ENCODE assay signal across 1 cellular context in genomic region chr12:112836736-112837628, GRCh38.
TF ChIP-seq lines count a peak whose summit lies in the region.

No MANE protein-coding gene starts in this region.

TF ChIP-seq in K562, 482 proteins besides CTCF, POLR2A, EP300 and RAD21:
- TF ChIP-seq PCBP1 (IDR thresholded peaks at IDR 0.05; ENCODE audit: low read depth, low read length, poor library complexity, severe bottlenecking): no peak
- TF ChIP-seq CHD4 (IDR thresholded peaks at IDR 0.05; ENCODE audit: insufficient read depth, insufficient replicate concordance, low read depth, low read length, poor library complexity, severe bottlenecking): no peak
- TF ChIP-seq, protein P1, sequence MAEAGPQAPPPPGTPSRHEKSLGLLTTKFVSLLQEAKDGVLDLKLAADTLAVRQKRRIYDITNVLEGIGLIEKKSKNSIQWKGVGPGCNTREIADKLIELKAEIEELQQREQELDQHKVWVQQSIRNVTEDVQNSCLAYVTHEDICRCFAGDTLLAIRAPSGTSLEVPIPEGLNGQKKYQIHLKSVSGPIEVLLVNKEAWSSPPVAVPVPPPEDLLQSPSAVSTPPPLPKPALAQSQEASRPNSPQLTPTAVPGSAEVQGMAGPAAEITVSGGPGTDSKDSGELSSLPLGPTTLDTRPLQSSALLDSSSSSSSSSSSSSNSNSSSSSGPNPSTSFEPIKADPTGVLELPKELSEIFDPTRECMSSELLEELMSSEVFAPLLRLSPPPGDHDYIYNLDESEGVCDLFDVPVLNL (CRISPR knock-in tag; IDR thresholded peaks at IDR 0.05; ENCODE audit: low read depth): no peak
- TF ChIP-seq ATF7 (IDR thresholded peaks at IDR 0.05): no peak
- TF ChIP-seq TAF1 (IDR thresholded peaks at IDR 0.05; ENCODE audit: control insufficient read depth, extremely low read depth, insufficient read depth, low read length, severe bottlenecking): no peak
- TF ChIP-seq TCF7 (IDR thresholded peaks at IDR 0.05; ENCODE audit: borderline replicate concordance): no peak
- no peak for TF ChIP-seq SNIP1 (IDR thresholded peaks at IDR 0.05; ENCODE audit: low read depth)
- TF ChIP-seq, protein P2, sequence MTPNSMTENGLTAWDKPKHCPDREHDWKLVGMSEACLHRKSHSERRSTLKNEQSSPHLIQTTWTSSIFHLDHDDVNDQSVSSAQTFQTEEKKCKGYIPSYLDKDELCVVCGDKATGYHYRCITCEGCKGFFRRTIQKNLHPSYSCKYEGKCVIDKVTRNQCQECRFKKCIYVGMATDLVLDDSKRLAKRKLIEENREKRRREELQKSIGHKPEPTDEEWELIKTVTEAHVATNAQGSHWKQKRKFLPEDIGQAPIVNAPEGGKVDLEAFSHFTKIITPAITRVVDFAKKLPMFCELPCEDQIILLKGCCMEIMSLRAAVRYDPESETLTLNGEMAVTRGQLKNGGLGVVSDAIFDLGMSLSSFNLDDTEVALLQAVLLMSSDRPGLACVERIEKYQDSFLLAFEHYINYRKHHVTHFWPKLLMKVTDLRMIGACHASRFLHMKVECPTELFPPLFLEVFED (CRISPR knock-in tag; conservative IDR thresholded peaks at IDR 0.05): no peak
- no peak for TF ChIP-seq ZNF212 (CRISPR knock-in tag; IDR thresholded peaks at IDR 0.05)
- TF ChIP-seq, protein P3, sequence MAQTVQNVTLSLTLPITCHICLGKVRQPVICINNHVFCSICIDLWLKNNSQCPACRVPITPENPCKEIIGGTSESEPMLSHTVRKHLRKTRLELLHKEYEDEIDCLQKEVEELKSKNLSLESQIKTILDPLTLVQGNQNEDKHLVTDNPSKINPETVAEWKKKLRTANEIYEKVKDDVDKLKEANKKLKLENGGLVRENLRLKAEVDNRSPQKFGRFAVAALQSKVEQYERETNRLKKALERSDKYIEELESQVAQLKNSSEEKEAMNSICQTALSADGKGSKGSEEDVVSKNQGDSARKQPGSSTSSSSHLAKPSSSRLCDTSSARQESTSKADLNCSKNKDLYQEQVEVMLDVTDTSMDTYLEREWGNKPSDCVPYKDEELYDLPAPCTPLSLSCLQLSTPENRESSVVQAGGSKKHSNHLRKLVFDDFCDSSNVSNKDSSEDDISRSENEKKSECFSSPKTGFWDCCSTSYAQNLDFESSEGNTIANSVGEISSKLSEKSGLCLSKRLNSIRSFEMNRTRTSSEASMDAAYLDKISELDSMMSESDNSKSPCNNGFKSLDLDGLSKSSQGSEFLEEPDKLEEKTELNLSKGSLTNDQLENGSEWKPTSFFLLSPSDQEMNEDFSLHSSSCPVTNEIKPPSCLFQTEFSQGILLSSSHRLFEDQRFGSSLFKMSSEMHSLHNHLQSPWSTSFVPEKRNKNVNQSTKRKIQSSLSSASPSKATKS (CRISPR knock-in tag; IDR thresholded peaks at IDR 0.05): no peak
- no peak for TF ChIP-seq CHAMP1 (IDR thresholded peaks at IDR 0.05)
- TF ChIP-seq DNMT1 (IDR thresholded peaks at IDR 0.05): no peak
